In genomic region chr7:107472116-107472515, GRCh38 we compare ENCODE assay signal across 17 cellular contexts. TPM values are rescaled to one million over a fixed set of nuclear protein-coding genes. Genes with fewer than 3 reads are reported as not detected.
DNase-seq lines count a peak whose midpoint lies in the region; ATAC-seq, FAIRE-seq and TF ChIP-seq lines count a peak whose summit lies in the region.
"Had no signal": no experiment of that assay in that cellular context is flagged by ENCODE, and none has a peak within 500 bp of the region (broad histone marks: within the 10 kb centered on the region; RNA-seq: fewer than 3 reads in every experiment).

No MANE protein-coding gene starts in this region.

- POLR2A ChIA-PET in endothelial cell of umbilical vein (lab: Charles Lee) = no interaction called here

- TF ChIP-seq CTCF in left ventricle myocardium inferior (IDR thresholded peaks at IDR 0.05; ENCODE audit: borderline replicate concordance) (no peak), endothelial cell of umbilical vein (IDR thresholded peaks at IDR 0.05; ENCODE audit: extremely low read depth in 1 of 2, insufficient read depth in 1 of 2, low read depth in 1 of 2, low read length in 2 of 2) (no peak), vagina (IDR thresholded peaks at IDR 0.05) (no peak)

- no peaks in the 10 kb centered on the region for H3K79me2 ChIP-seq in endothelial cell of umbilical vein (ENCODE audit: control insufficient read depth, insufficient read depth, low read length)

- H3K27me3 ChIP-seq in left ventricle myocardium inferior (ENCODE audit: low read depth) = no peaks in the 10 kb centered on the region
- no peaks in the 10 kb centered on the region for H3K27me3 ChIP-seq in endothelial cell of umbilical vein (ENCODE audit: control insufficient read depth in 2 of 2, insufficient read depth in 2 of 2, low read length in 2 of 2)
- H3K27me3 ChIP-seq in vagina = no peaks in the 10 kb centered on the region
- H3K27me3 ChIP-seq: SJCRH30 had no signal

- no peak for FAIRE-seq in endothelial cell of umbilical vein (lab: Jason Lieb, UNC)

- BruUV-seq in endothelial cell of umbilical vein (replicated peaks; lab: Mats Ljungman, UMichigan) = no TSS peak

- dilution Hi-C loops in endothelial cell of umbilical vein (cut with MboI; ENCODE audit: extremely low pct_ligation_motif_present, low sequenced_read_pairs) = no loop called here

- H3K4me1 ChIP-seq in left ventricle myocardium inferior (peaks cover 13% of the 10 kb centered on the region), endothelial cell of umbilical vein (ENCODE audit: control insufficient read depth, extremely low read depth, insufficient read depth, low read length) (peaks cover 12% of the 10 kb centered on the region), vagina (peaks cover 4% of the 10 kb centered on the region)
- H3K4me1 ChIP-seq: SJCRH30 had no signal

- peak overlapping the region; percentile 76 for H3K4me2 ChIP-seq in endothelial cell of umbilical vein (ENCODE audit: insufficient read depth, low read length)
- H3K4me2 ChIP-seq: PC-9 had no signal

- H4K20me1 ChIP-seq in endothelial cell of umbilical vein (replicated peaks; ENCODE audit: control insufficient read depth, extremely low read depth, insufficient read depth, low read length) = no peaks in the 10 kb centered on the region

- H3K9ac ChIP-seq in endothelial cell of umbilical vein (replicated peaks; ENCODE audit: extremely low read depth, insufficient read depth, low read length) = peak overlapping the region; percentile 3

- DNase-seq in left ventricle myocardium inferior (no peak), Right ventricle myocardium inferior (ENCODE audit: missing footprints) (no peak), endothelial cell of umbilical vein (ENCODE audit: low read depth, low spot score) (no peak), vagina (ENCODE audit: extremely low spot score in 2 of 2) (no peak), NCI-H1436 (lab: John Stamatoyannopoulos, UW) (no peak), OCI-M2 (lab: John Stamatoyannopoulos, UW; ENCODE audit: unreplicated experiment) (no peak), NCI-H774 (lab: John Stamatoyannopoulos, UW) (no peak)
- DNase-seq: DMS79, H7, KG1, NCI-H187 treated with DMSO at 0.1 percent for 48 hours, NCI-H226, NCI-H524 treated with DMSO at 0.1 percent for 48 hours, PC-9, SJCRH30 had no signal

- ATAC-seq in Right ventricle myocardium inferior (no peak), SK-N-SH treated with all-trans-retinoic acid at 6 μM for 48 hours (peak; percentile 26)

- TF ChIP-seq POLR2A in endothelial cell of umbilical vein (IDR thresholded peaks at IDR 0.05; ENCODE audit: low read depth, low read length) = no peak
- TF ChIP-seq POLR2A in vagina (IDR thresholded peaks at IDR 0.05) = no peak

- no peaks in the 10 kb centered on the region for H3K9me1 ChIP-seq in endothelial cell of umbilical vein (replicated peaks; ENCODE audit: control insufficient read depth, extremely low read depth, insufficient read depth, low read length)

- CTCF ChIA-PET in endothelial cell of umbilical vein (lab: Charles Lee) = interaction anchor here (0.8 to 2.8 kb wide), 7 partner anchors 8 to 403 kb away, joined by 3 to 14 read pairs (median 4); no protein-coding TSS in a partner anchor

- no peaks in the 10 kb centered on the region for H3K36me3 ChIP-seq in left ventricle myocardium inferior
- H3K36me3 ChIP-seq in endothelial cell of umbilical vein (ENCODE audit: control insufficient read depth in 2 of 2, extremely low read depth in 1 of 2, insufficient read depth in 2 of 2, low read length in 2 of 2) = no peaks in the 10 kb centered on the region
- H3K36me3 ChIP-seq in vagina = no peaks in the 10 kb centered on the region
- H3K36me3 ChIP-seq: SJCRH30 had no signal

- H3K27ac ChIP-seq in left ventricle myocardium inferior (replicated peaks) (peak overlapping the region; percentile 84), endothelial cell of umbilical vein (ENCODE audit: insufficient read depth, low read depth, low read length) (no peak overlapping the region), vagina (peak overlapping the region; percentile 43)
- H3K27ac ChIP-seq: PC-9, RWPE1, SJCRH30 had no signal

- H3K4me3 ChIP-seq in left ventricle myocardium inferior = peak overlapping the region; percentile 61
- H3K4me3 ChIP-seq in endothelial cell of umbilical vein (replicated peaks in 1 of 3; ENCODE audit: insufficient read depth in 1 of 3, low read depth in 1 of 3, low read length in 3 of 3) = no peak overlapping the region
- peak overlapping the region in 1 of 2 donors; percentile 23 for H3K4me3 ChIP-seq in vagina
- H3K4me3 ChIP-seq: PC-9, SJCRH30 had no signal

- H2AFZ ChIP-seq in endothelial cell of umbilical vein (ENCODE audit: low read depth, low read length) = no peak overlapping the region
- H2AFZ ChIP-seq: PC-9 had no signal

- intact Hi-C loops in left ventricle myocardium inferior (cut with micrococcal nuclease) (no loop called here), Right ventricle myocardium inferior (cut with DNase I) (no loop called here), endothelial cell of umbilical vein (cut with micrococcal nuclease) (no loop called here), vagina (cut with DNase I) (no loop called here)

- no peaks in the 10 kb centered on the region for H3K9me3 ChIP-seq in left ventricle myocardium inferior (replicated peaks)
- no peaks in the 10 kb centered on the region for H3K9me3 ChIP-seq in endothelial cell of umbilical vein (replicated peaks; ENCODE audit: control insufficient read depth, insufficient read depth, low read length)
- H3K9me3 ChIP-seq in vagina = no peaks in the 10 kb centered on the region
- H3K9me3 ChIP-seq: SJCRH30 had no signal

TF ChIP-seq in SK-N-SH treated with all-trans-retinoic acid at 6 μM for 48 hours, 23 proteins besides CTCF, POLR2A, EP300 and RAD21:
- TF ChIP-seq ZC3H10 (CRISPR knock-in tag; IDR thresholded peaks at IDR 0.05) (no peak), CREB5 (CRISPR knock-in tag; IDR thresholded peaks at IDR 0.05; ENCODE audit: low read depth) (peak; percentile 20; the same call in 1 of the 2 replicates)
TF ChIP-seq in SK-N-SH treated with all-trans-retinoic acid at 6 μM for 48 hours: peak in this region for 1.

TF ChIP-seq in endothelial cell of umbilical vein, 7 proteins besides CTCF, POLR2A, EP300 and RAD21:
- no peak for TF ChIP-seq EZH2 (IDR thresholded peaks at IDR 0.05; ENCODE audit: borderline replicate concordance, low read depth, low read length, severe bottlenecking)
- no peak for TF ChIP-seq MYC (IDR thresholded peaks at IDR 0.05; ENCODE audit: low read depth, low read length)
- TF ChIP-seq GATA2 (IDR thresholded peaks at IDR 0.05; ENCODE audit: insufficient read depth, insufficient read length, low read depth, low read length) = no peak
- TF ChIP-seq POLR2AphosphoS5 (IDR thresholded peaks at IDR 0.05; ENCODE audit: insufficient read depth, low read depth, low read length) = no peak
- no peak for TF ChIP-seq JUN (IDR thresholded peaks at IDR 0.05; ENCODE audit: borderline replicate concordance, insufficient read depth, insufficient read length, low read depth)
- no peak for TF ChIP-seq MAX (IDR thresholded peaks at IDR 0.05; ENCODE audit: insufficient read depth, insufficient read length)
- TF ChIP-seq FOS (IDR thresholded peaks at IDR 0.05; ENCODE audit: borderline replicate concordance, insufficient read depth, low read length) = no peak
TF ChIP-seq in endothelial cell of umbilical vein: peak in this region for 0.

RNA-seq across cellular contexts. Expression of gene GPR22, which starts 2.3 kb away (rescaled TPM):
- total RNA-seq in left ventricle myocardium inferior (23.0 TPM), Right ventricle myocardium inferior (48.7 TPM), endothelial cell of umbilical vein (not detected in 2 replicates), vagina (0.98 TPM)
- not detected in 2 replicates for polyA plus RNA-seq in endothelial cell of umbilical vein
- polyA plus RNA-seq in endothelial cell of umbilical vein (2011; cell fraction: cytosol; rRNA removed) = 0.01 TPM in 1 of 2 replicates, not detected in the other
- not detected in 2 replicates for polyA plus RNA-seq in endothelial cell of umbilical vein (2011; cell fraction: nucleus; rRNA removed)
- 0.05 TPM in 1 of 2 replicates, not detected in the other for polyA plus RNA-seq in endothelial cell of umbilical vein (2012)
- not detected in 2 replicates for polyA minus RNA-seq in endothelial cell of umbilical vein
- polyA minus RNA-seq in endothelial cell of umbilical vein (2011; cell fraction: cytosol; rRNA and poly(A)+ RNA removed) = not detected
- polyA minus RNA-seq in endothelial cell of umbilical vein (2011; cell fraction: nucleus; rRNA and poly(A)+ RNA removed) = not detected in 2 replicates
- total RNA-seq: H7, PC-9, SJCRH30 had no signal

Comparison
In these comparisons a context has a peak if more than half of its experiments do, and no peak if none do; other contexts are left out.
1. RNA of gene GPR22, which starts 2.3 kb away (total RNA-seq): 48.7 TPM in Right ventricle myocardium inferior (single experiment) and 23.0 TPM in left ventricle myocardium inferior (single experiment); 0.98 TPM in vagina (single experiment) and not detected in endothelial cell of umbilical vein; every median in the first group is over 10 times any median in the second.